ENCODE assay signal across 17 cellular contexts in genomic region chr16:57138281-57138935, GRCh38. TPM values are rescaled to one million over a fixed set of nuclear protein-coding genes. Genes with fewer than 3 reads are reported as not detected.
DNase-seq lines count a peak whose midpoint lies in the region; ATAC-seq and TF ChIP-seq lines count a peak whose summit lies in the region.
"Had no signal": no experiment of that assay in that cellular context is flagged by ENCODE, and none has a peak within 500 bp of the region (broad histone marks: within the 10 kb centered on the region; RNA-seq: fewer than 3 reads in every experiment).

No MANE protein-coding gene starts in this region.

- H3K9ac ChIP-seq in neural progenitor cell: no peak overlapping the region

- H3K4me2 ChIP-seq in neural progenitor cell: no peak overlapping the region

- no peak overlapping the region for H3K4me3 ChIP-seq in neural progenitor cell
- H3K4me3 ChIP-seq: esophagus squamous epithelium, uterus had no signal

- H2AFZ ChIP-seq in neural progenitor cell (replicated peaks): no peak overlapping the region

- no peaks in the 10 kb centered on the region for H3K9me3 ChIP-seq in neural progenitor cell (ENCODE audit: low read depth)
- H3K9me3 ChIP-seq: esophagus squamous epithelium, uterus had no signal

- no peak for TF ChIP-seq CTCF in natural killer cell (IDR thresholded peaks at IDR 0.05)
- TF ChIP-seq CTCF in chondrocyte (IDR thresholded peaks at IDR 0.05): no peak
- TF ChIP-seq CTCF in neural progenitor cell (IDR thresholded peaks at IDR 0.05): no peak

- H3K27ac Mint-ChIP-seq in natural killer cell (peak overlapping the region; percentile 37 to 79), chondrocyte (ENCODE audit: unreplicated experiment) (no peak overlapping the region), neural progenitor cell (peak overlapping the region; percentile 68)
- peak overlapping the region in 1 of 2 donors; percentile 50 for H3K27ac Mint-ChIP-seq in natural killer cell treated with Interleukin-12 subunit alpha and Interleukin-12 subunit beta and Interleukin-15 and Interleukin-18, amount 100 ng/mL, for 72 hours

- H3K27me3 Mint-ChIP-seq in natural killer cell (ENCODE audit: low read depth in 2 of 2) (no peaks in the 10 kb centered on the region), chondrocyte (ENCODE audit: low read depth) (no peaks in the 10 kb centered on the region), neural progenitor cell (ENCODE audit: insufficient read depth, low read depth) (no peaks in the 10 kb centered on the region)
- no peaks in the 10 kb centered on the region for H3K27me3 Mint-ChIP-seq in natural killer cell treated with Interleukin-12 subunit alpha and Interleukin-12 subunit beta and Interleukin-15 and Interleukin-18, amount 100 ng/mL, for 72 hours

- H3K36me3 Mint-ChIP-seq in natural killer cell (no peaks in the 10 kb centered on the region), chondrocyte (ENCODE audit: low read depth) (peaks cover 2% of the 10 kb centered on the region), neural progenitor cell (peaks cover 12% of the 10 kb centered on the region)
- no peaks in the 10 kb centered on the region for H3K36me3 Mint-ChIP-seq in natural killer cell treated with Interleukin-12 subunit alpha and Interleukin-12 subunit beta and Interleukin-15 and Interleukin-18, amount 100 ng/mL, for 72 hours

- H3K4me1 Mint-ChIP-seq in natural killer cell (peaks cover 47 to 56% of the 10 kb centered on the region in 2 donors), chondrocyte (ENCODE audit: low read depth) (peaks cover 13% of the 10 kb centered on the region), neural progenitor cell (peaks cover 39% of the 10 kb centered on the region)
- peaks cover 13 to 42% of the 10 kb centered on the region in 2 donors for H3K4me1 Mint-ChIP-seq in natural killer cell treated with Interleukin-12 subunit alpha and Interleukin-12 subunit beta and Interleukin-15 and Interleukin-18, amount 100 ng/mL, for 72 hours (ENCODE audit: low read depth in 2 of 2)

- no peak for DNase-seq in natural killer cell
- DNase-seq in natural killer cell treated with Interleukin-12 subunit alpha and Interleukin-12 subunit beta and Interleukin-15 and Interleukin-18, amount 100 ng/mL, for 72 hours (ENCODE audit: low spot score): no peak
- DNase-seq in chondrocyte (ENCODE audit: low spot score): peak; percentile 69
- DNase-seq in neural progenitor cell (ENCODE audit: low spot score): no peak
- DNase-seq in NCI-H2081 (lab: John Stamatoyannopoulos, UW): no peak
- DNase-seq: activated naive CD4-positive, alpha-beta T cell; brain microvascular endothelial cell; esophagus squamous epithelium; NCI-H1694 treated with DMSO at 0.1 percent for 48 hours; NCI-H345; NK-92 treated with Interleukin-12 subunit alpha and Interleukin-12 subunit beta, amount 100 ng/mL, for 24 hours; stimulated activated naive CD8-positive, alpha-beta T cell treated with anti-CD3 and anti-CD28 coated beads, Interleukin-15, Interleukin-2, amounts not matched to agents 100 U/mL and 50 U/mL, for 24 hours; uterus; WERI-Rb-1 had no signal

- ATAC-seq in natural killer cell: no peak
- ATAC-seq in natural killer cell treated with Interleukin-12 subunit alpha and Interleukin-12 subunit beta and Interleukin-15 and Interleukin-18, amount 100 ng/mL, for 72 hours: no peak
- ATAC-seq in HG02870 (IDR thresholded peaks at IDR 0.05; ENCODE audit: unreplicated experiment): no peak
- ATAC-seq in esophagus mucosa: no peak
- no peak for ATAC-seq in GM21367 (IDR thresholded peaks at IDR 0.05; ENCODE audit: unreplicated experiment)
- ATAC-seq: stimulated activated naive CD8-positive, alpha-beta T cell treated with anti-CD3 and anti-CD28 coated beads, Interleukin-15, Interleukin-2, amounts not matched to agents 100 U/mL and 50 U/mL, for 24 hours had no signal

- H3K4me3 Mint-ChIP-seq in natural killer cell (no peak overlapping the region), chondrocyte (ENCODE audit: unreplicated experiment) (no peak overlapping the region), neural progenitor cell (no peak overlapping the region)
- no peak overlapping the region for H3K4me3 Mint-ChIP-seq in natural killer cell treated with Interleukin-12 subunit alpha and Interleukin-12 subunit beta and Interleukin-15 and Interleukin-18, amount 100 ng/mL, for 72 hours

- no peak overlapping the region for H3K27ac ChIP-seq in neural progenitor cell
- H3K27ac ChIP-seq: brain microvascular endothelial cell, uterus, WERI-Rb-1 had no signal

- H3K79me2 ChIP-seq in neural progenitor cell (ENCODE audit: low read depth): no peaks in the 10 kb centered on the region

- peaks cover 4% of the 10 kb centered on the region for H3K4me1 ChIP-seq in neural progenitor cell
- H3K4me1 ChIP-seq: uterus had no signal

- no peaks in the 10 kb centered on the region for H3F3A ChIP-seq in neural progenitor cell (ENCODE audit: low read depth)

- intact Hi-C loops in natural killer cell (cut with micrococcal nuclease): no loop called here

- no peaks in the 10 kb centered on the region for H3K27me3 ChIP-seq in neural progenitor cell
- H3K27me3 ChIP-seq: brain microvascular endothelial cell, esophagus squamous epithelium, uterus had no signal

- H3K9me3 Mint-ChIP-seq in natural killer cell (no peaks in the 10 kb centered on the region), chondrocyte (ENCODE audit: low read depth) (no peaks in the 10 kb centered on the region), neural progenitor cell (no peaks in the 10 kb centered on the region)
- no peaks in the 10 kb centered on the region for H3K9me3 Mint-ChIP-seq in natural killer cell treated with Interleukin-12 subunit alpha and Interleukin-12 subunit beta and Interleukin-15 and Interleukin-18, amount 100 ng/mL, for 72 hours

- no peaks in the 10 kb centered on the region for H3K36me3 ChIP-seq in neural progenitor cell
- H3K36me3 ChIP-seq: brain microvascular endothelial cell, uterus, WERI-Rb-1 had no signal

- no peaks in the 10 kb centered on the region for H4K20me1 ChIP-seq in neural progenitor cell (ENCODE audit: low read depth)

RNA-seq across cellular contexts. Expression of gene CPNE2, which starts 46.0 kb away (rescaled TPM):
- total RNA-seq in natural killer cell: 1 to 10 TPM; 2.0 to 2.6 (median 2.4) TPM
- under 1 TPM; 0.50 to 0.95 TPM for total RNA-seq in natural killer cell treated with Interleukin-12 subunit alpha and Interleukin-12 subunit beta and Interleukin-15 and Interleukin-18, amount 100 ng/mL, for 72 hours
- total RNA-seq in chondrocyte: 10.0 to 22.3 TPM (median 21.8 TPM) in 3 replicates
- 19.8 and 26.9 TPM in 2 replicates for total RNA-seq in neural progenitor cell (ENCODE audit: low replicate concordance)
- total RNA-seq in esophagus mucosa: 14.2 TPM

RNA-seq across cellular contexts. Expression of gene PSME3IP1, which starts 47.4 kb away (rescaled TPM):
- total RNA-seq in natural killer cell (100 to 1,000 TPM; 129 to 148 (median 133) TPM), chondrocyte (51.3 to 65.5 TPM (median 56.8 TPM) in 3 replicates), neural progenitor cell (ENCODE audit: low replicate concordance) (106 and 184 TPM in 2 replicates), esophagus mucosa (63.1 TPM)
- 100 to 1,000 TPM; 117 to 121 TPM for total RNA-seq in natural killer cell treated with Interleukin-12 subunit alpha and Interleukin-12 subunit beta and Interleukin-15 and Interleukin-18, amount 100 ng/mL, for 72 hours

RNA-seq across cellular contexts. Expression of gene RSPRY1, which starts 47.7 kb away (rescaled TPM):
- total RNA-seq in natural killer cell (10 to 100 TPM; 22.6 to 26.6 (median 23.4) TPM), chondrocyte (38.9 to 48.7 TPM (median 42.6 TPM) in 3 replicates), neural progenitor cell (ENCODE audit: low replicate concordance) (46.6 and 49.2 TPM in 2 replicates), esophagus mucosa (20.4 TPM)
- total RNA-seq in natural killer cell treated with Interleukin-12 subunit alpha and Interleukin-12 subunit beta and Interleukin-15 and Interleukin-18, amount 100 ng/mL, for 72 hours: 10 to 100 TPM; 36.4 to 43.6 TPM
